8 cellular contexts compared by ENCODE assay signal in genomic region chr2:168247341-168248305, GRCh38. TPM values are rescaled to one million over a fixed set of nuclear protein-coding genes. Genes with fewer than 3 reads are reported as not detected.
A peak's percentile ranks its signal among the peaks of the same experiment; 100 is the strongest.
DNase-seq lines count a peak whose midpoint lies in the region; ATAC-seq and TF ChIP-seq lines count a peak whose summit lies in the region.

STK39 (minus strand) TSS chr2:168247595; CDS start chr2:168247435, 160 bp downstream.

- TF ChIP-seq CTCF in nephron (IDR thresholded peaks at IDR 0.05; ENCODE audit: unreplicated experiment in 3 of 3): no peak

- H3K4me3 ChIP-seq in Jurkat, Clone E6-1 (ENCODE audit: low read length): peak within 1 kb of the TSS; percentile 63

- H3K36me3 Mint-ChIP-seq in nephron (ENCODE audit: low read depth): no peaks in the 10 kb centered on the region
- peaks cover 6% of the 10 kb centered on the region for H3K36me3 Mint-ChIP-seq in stimulated activated naive CD8-positive, alpha-beta T cell treated with anti-CD3 and anti-CD28 coated beads, Interleukin-15, Interleukin-2, amounts not matched to agents 100 ng/mL and 50 ng/mL, for 24 hours (ENCODE audit: low read depth)

- no peaks in the 10 kb centered on the region for H3K9me3 Mint-ChIP-seq in nephron
- H3K9me3 Mint-ChIP-seq in stimulated activated naive CD8-positive, alpha-beta T cell treated with anti-CD3 and anti-CD28 coated beads, Interleukin-15, Interleukin-2, amounts not matched to agents 100 ng/mL and 50 ng/mL, for 24 hours: no peaks in the 10 kb centered on the region

- ATAC-seq in GM21717 (IDR thresholded peaks at IDR 0.05; ENCODE audit: unreplicated experiment): peak; percentile 87

- H3K4me3 Mint-ChIP-seq in nephron: peak within 1 kb of the TSS; percentile 92 to 99 (median 94)
- peak within 1 kb of the TSS; percentile 95 for H3K4me3 Mint-ChIP-seq in stimulated activated naive CD8-positive, alpha-beta T cell treated with anti-CD3 and anti-CD28 coated beads, Interleukin-15, Interleukin-2, amounts not matched to agents 100 ng/mL and 50 ng/mL, for 24 hours

- H3K27ac Mint-ChIP-seq in nephron: peak within 1 kb of the TSS; percentile 90 to 99 (median 97)
- H3K27ac Mint-ChIP-seq in stimulated activated naive CD8-positive, alpha-beta T cell treated with anti-CD3 and anti-CD28 coated beads, Interleukin-15, Interleukin-2, amounts not matched to agents 100 ng/mL and 50 ng/mL, for 24 hours: peak within 1 kb of the TSS; percentile 77

- H3K27me3 Mint-ChIP-seq in nephron (ENCODE audit: low read depth): peaks cover 9% of the 10 kb centered on the region
- H3K27me3 Mint-ChIP-seq in stimulated activated naive CD8-positive, alpha-beta T cell treated with anti-CD3 and anti-CD28 coated beads, Interleukin-15, Interleukin-2, amounts not matched to agents 100 ng/mL and 50 ng/mL, for 24 hours: no peaks in the 10 kb centered on the region

- H3K4me1 Mint-ChIP-seq in nephron: peaks cover 35% of the 10 kb centered on the region
- peaks cover 42% of the 10 kb centered on the region for H3K4me1 Mint-ChIP-seq in stimulated activated naive CD8-positive, alpha-beta T cell treated with anti-CD3 and anti-CD28 coated beads, Interleukin-15, Interleukin-2, amounts not matched to agents 100 ng/mL and 50 ng/mL, for 24 hours (ENCODE audit: low read depth)

- peak; percentile 62 for DNase-seq in DMS53 treated with DMSO at 0.1 percent for 48 hours (lab: John Stamatoyannopoulos, UW; ENCODE audit: unreplicated experiment)
- peak; percentile 63 for DNase-seq in Jurkat, Clone E6-1 (ENCODE audit: low read depth, low spot score)
- peak; percentile 75 for DNase-seq in RPMI8226
- peak; percentile 73 for DNase-seq in activated gamma-delta T cell (lab: John Stamatoyannopoulos, UW)
- DNase-seq in fibroblast of the conjunctiva (ENCODE audit: low read depth): peak; percentile 38

RNA-seq across cellular contexts. Expression of gene STK39, which starts in this region (rescaled TPM):
- 46.7 TPM for polyA plus RNA-seq in Jurkat, Clone E6-1 (2012; ENCODE audit: insufficient read depth, insufficient read length)

Comparison
In these comparisons a context has a peak if more than half of its experiments do, and no peak if none do; other contexts are left out.
1. Peak in every context shown above with its lines: DNase-seq, ATAC-seq and H3K4me3 ChIP-seq.